22 cellular contexts compared by ENCODE assay signal in genomic region chr1:86860020-86860419, GRCh38.
"Had no signal": no experiment of that assay in that cellular context is flagged by ENCODE, and none has a peak within 500 bp of the region (broad histone marks: within the 10 kb centered on the region; RNA-seq: fewer than 3 reads in every experiment).

No MANE protein-coding gene starts in this region.

- ATAC-seq: activated CD4-positive, alpha-beta T cell treated with anti-CD3 and anti-CD28 coated beads for 36 hours; activated T-cell treated with anti-CD3 and anti-CD28 coated beads, Interleukin-2, amount 50 U/mL, for 72 hours had no signal

- H3K9me3 Mint-ChIP-seq: activated CD4-positive, alpha-beta memory T cell treated with anti-CD3 and anti-CD28 coated beads, Interleukin-2, amount 10 ng/mL, durations not matched to agents 7 days and 5 days; activated naive CD4-positive, alpha-beta T cell treated with anti-CD3 and anti-CD28 coated beads, Interleukin-2, amount 50 U/mL, for 24 hours; activated T-cell treated with anti-CD3 and anti-CD28 coated beads, Interleukin-2, amount 50 U/mL, for 72 hours; activated T-helper 2 cell treated with anti-CD3 and anti-CD28 coated beads, Interferon-gamma antibody, Interleukin-2, Interleukin-4, amounts not matched to agents 10 μg/mL and 5 μg/mL and 100 μg/mL, durations not matched to agents 14 hours and 24 hours and 36 hours had no signal

- H3K4me3 ChIP-seq: cardiac muscle cell had no signal

- H3K4me3 Mint-ChIP-seq: activated CD4-positive, alpha-beta memory T cell treated with anti-CD3 and anti-CD28 coated beads, Interleukin-2, amount 10 ng/mL, durations not matched to agents 7 days and 5 days; activated CD4-positive, alpha-beta T cell treated with anti-CD3 and anti-CD28 coated beads for 36 hours; activated naive CD4-positive, alpha-beta T cell treated with anti-CD3 and anti-CD28 coated beads, Interleukin-2, amount 50 U/mL, for 24 hours; activated T-cell treated with anti-CD3 and anti-CD28 coated beads, Interleukin-2, amount 50 U/mL, for 72 hours had no signal

- H3K27ac Mint-ChIP-seq: activated CD4-positive, alpha-beta memory T cell treated with anti-CD3 and anti-CD28 coated beads, Interleukin-2, amount 10 ng/mL, durations not matched to agents 7 days and 5 days; activated CD4-positive, alpha-beta T cell treated with anti-CD3 and anti-CD28 coated beads for 36 hours; activated naive CD4-positive, alpha-beta T cell treated with anti-CD3 and anti-CD28 coated beads, Interleukin-2, amount 50 U/mL, for 24 hours; activated T-cell treated with anti-CD3 and anti-CD28 coated beads, Interleukin-2, amount 50 U/mL, for 72 hours; activated T-helper 2 cell treated with anti-CD3 and anti-CD28 coated beads, Interferon-gamma antibody, Interleukin-2, Interleukin-4, amounts not matched to agents 10 μg/mL and 5 μg/mL and 100 μg/mL, durations not matched to agents 14 hours and 24 hours and 36 hours had no signal

- H3K27ac ChIP-seq: brain microvascular endothelial cell, cardiac muscle cell, WERI-Rb-1 had no signal

- H3K4me1 Mint-ChIP-seq: activated CD4-positive, alpha-beta memory T cell treated with anti-CD3 and anti-CD28 coated beads, Interleukin-2, amount 10 ng/mL, durations not matched to agents 7 days and 5 days; activated CD4-positive, alpha-beta T cell treated with anti-CD3 and anti-CD28 coated beads for 36 hours had no signal

- DNase-seq: activated CD4-positive, alpha-beta memory T cell treated with anti-CD3 and anti-CD28 coated beads, Interleukin-2, amount 10 ng/mL, durations not matched to agents 7 days and 5 days; activated CD4-positive, alpha-beta T cell treated with anti-CD3 and anti-CD28 coated beads for 36 hours; activated CD4-positive, alpha-beta T cell treated with anti-CD3 and anti-CD28 coated beads, Interleukin-2, amount 50 U/mL, for 1 hour; activated CD8-positive, alpha-beta memory T cell treated with anti-CD3 and anti-CD28 coated beads, Interleukin-2, amount 50 U/mL, for 4 hours; activated T-cell treated with anti-CD3 and anti-CD28 coated beads, Interleukin-2, amount 50 U/mL, for 72 hours; amniotic stem cell; brain microvascular endothelial cell; cerebellar nuclear complex; Karpas-422; MM.1S; NCI-H1105 treated with DMSO at 0.1 percent for 48 hours; NCI-H1436 treated with DMSO at 0.1 percent for 48 hours; NCI-H187; NCI-H2081; NCI-H510A treated with DMSO at 0.1 percent for 48 hours; SHP77; T-helper 2 cell; T1000; WERI-Rb-1 had no signal

- H3K27me3 ChIP-seq: brain microvascular endothelial cell, cardiac muscle cell had no signal

- H3K27me3 Mint-ChIP-seq: activated CD4-positive, alpha-beta memory T cell treated with anti-CD3 and anti-CD28 coated beads, Interleukin-2, amount 10 ng/mL, durations not matched to agents 7 days and 5 days; activated CD4-positive, alpha-beta T cell treated with anti-CD3 and anti-CD28 coated beads for 36 hours; activated naive CD4-positive, alpha-beta T cell treated with anti-CD3 and anti-CD28 coated beads, Interleukin-2, amount 50 U/mL, for 24 hours had no signal

- H3K36me3 ChIP-seq: WERI-Rb-1 had no signal
